ENCODE assay signal across 19 cellular contexts in genomic region chr22:27843441-27843840, GRCh38. TPM values are rescaled to one million over a fixed set of nuclear protein-coding genes. Genes with fewer than 3 reads are reported as not detected.
A peak's percentile ranks its signal among the peaks of the same experiment; 100 is the strongest.
DNase-seq lines count a peak whose midpoint lies in the region; ATAC-seq, FAIRE-seq and TF ChIP-seq lines count a peak whose summit lies in the region.
"Had no signal": no experiment of that assay in that cellular context is flagged by ENCODE, and none has a peak within 500 bp of the region (broad histone marks: within the 10 kb centered on the region; RNA-seq: fewer than 3 reads in every experiment).

No MANE protein-coding gene starts in this region.

- H4K8ac ChIP-seq in H9 (replicated peaks; ENCODE audit: insufficient read length, low read depth, low read length), result no peak overlapping the region

- H3K4me2 ChIP-seq in H9 (ENCODE audit: insufficient read depth, insufficient read length, low read length) (no peak overlapping the region), HepG2 (ENCODE audit: low read depth, low read length) (no peak overlapping the region)

- POLR2A ChIA-PET in HepG2 (lab: Yijun Ruan, JAX), result no interaction called here

- no peak overlapping the region for H3K23ac ChIP-seq in H9 (ENCODE audit: insufficient read length, low read depth, low read length)

- no CpG with 5 or more reads among the region's 7 CpGs for WGBS in H9 (ENCODE audit: extremely low coverage, insufficient read length, low lambda C conversion rate)
- 77% methylated on average over 5 of the region's 7 CpGs for WGBS in HepG2 (ENCODE audit: low lambda C conversion rate)
- WGBS in suprapubic skin, result 83% methylated on average over 7 of the region's 7 CpGs

- H3K18ac ChIP-seq in H9 (ENCODE audit: insufficient read length, low read depth, low read length), result no peak overlapping the region

- H3K79me2 ChIP-seq in H9 (ENCODE audit: insufficient read depth, low read length) (no peaks in the 10 kb centered on the region), HepG2 (ENCODE audit: insufficient read depth, low read length) (no peaks in the 10 kb centered on the region)

- H3T11ph ChIP-seq in H9 (ENCODE audit: low read length), result no peak overlapping the region

- no peak overlapping the region for H2BK12ac ChIP-seq in H9 (ENCODE audit: insufficient read length, low read depth, low read length)

- DNase-seq in H9 (no peak), HepG2 (ENCODE audit: low spot score) (no peak), suprapubic skin (ENCODE audit: low spot score in 2 of 2) (peak; percentile 50 to 68), NCI-H1092 (lab: John Stamatoyannopoulos, UW) (no peak), UCSD-AML1 (lab: John Stamatoyannopoulos, UW; ENCODE audit: unreplicated experiment) (no peak)
- DNase-seq in activated CD8-positive, alpha-beta memory T cell treated with anti-CD3 and anti-CD28 coated beads, Interleukin-2, amount 10 ng/mL, durations not matched to agents 7 days and 5 days, result peak; percentile 9
- DNase-seq in activated naive CD8-positive, alpha-beta T cell treated with anti-CD3 and anti-CD28 coated beads, Interleukin-2, amount 50 U/mL, for 24 hours, result no peak
- DNase-seq: activated CD4-positive, alpha-beta T cell treated with anti-CD3 and anti-CD28 coated beads for 48 hours; activated gamma-delta T cell; AML-193; cortex of kidney; KBM-7; NCI-H524 treated with DMSO at 0.1 percent for 48 hours had no signal

- CTCF ChIA-PET in activated CD8-positive, alpha-beta memory T cell treated with anti-CD3 and anti-CD28 coated beads, Interleukin-2, amount 10 ng/mL, durations not matched to agents 7 days and 5 days (lab: Charles Lee), result no interaction called here
- CTCF ChIA-PET in HepG2 (lab: Yijun Ruan, JAX; ENCODE audit: low intra/inter-chr PET ratio, low total read pairs), result no interaction called here

- H3K9me3 ChIP-seq in H9 (ENCODE audit: control insufficient read depth, low read depth, low read length) (no peaks in the 10 kb centered on the region), HepG2 (ENCODE audit: low read length) (no peaks in the 10 kb centered on the region), suprapubic skin (no peaks in the 10 kb centered on the region)
- H3K9me3 ChIP-seq: adrenal gland, HAP-1 had no signal

- peaks cover 3 to 4% of the 10 kb centered on the region in 2 experiments; a peak in 3 of 5 replicates for H3K9me3 Mint-ChIP-seq in H9
- no peaks in the 10 kb centered on the region for H3K9me3 Mint-ChIP-seq in activated CD8-positive, alpha-beta memory T cell treated with anti-CD3 and anti-CD28 coated beads, Interleukin-2, amount 10 ng/mL, durations not matched to agents 7 days and 5 days (ENCODE audit: low read depth)
- H3K9me3 Mint-ChIP-seq in activated naive CD8-positive, alpha-beta T cell treated with anti-CD3 and anti-CD28 coated beads, Interleukin-2, amount 50 U/mL, for 24 hours, result no peaks in the 10 kb centered on the region

- no peak overlapping the region for H3K27ac ChIP-seq in H9 (ENCODE audit: insufficient read length, low read depth, low read length)
- H3K27ac ChIP-seq in HepG2 (ENCODE audit: extremely low read length, insufficient read depth, low read length), result no peak overlapping the region
- H3K27ac ChIP-seq in suprapubic skin, result no peak overlapping the region
- H3K27ac ChIP-seq: adrenal gland had no signal

- no peak overlapping the region for H2BK5ac ChIP-seq in H9 (ENCODE audit: insufficient read length, low read length)

- in situ Hi-C loops in HepG2 (cut with HindIII; ENCODE audit: extremely low pct_ligation_motif_present, low pct_unique_long_range_greater_than_20kb), result loop anchor here (10.0 kb wide), 1 partner anchor 61 kb away; no protein-coding TSS in a partner anchor

- no peaks in the 10 kb centered on the region for H4K20me1 ChIP-seq in H9 (ENCODE audit: control insufficient read depth, insufficient read depth, insufficient read length)
- H4K20me1 ChIP-seq in HepG2 (ENCODE audit: insufficient read depth, low read length), result no peaks in the 10 kb centered on the region; the same call in 1 of the 2 replicates

- no peak for ATAC-seq in activated CD8-positive, alpha-beta memory T cell treated with anti-CD3 and anti-CD28 coated beads, Interleukin-2, amount 10 ng/mL, durations not matched to agents 7 days and 5 days
- peak; percentile 18; the same call in 1 of the 3 replicates for ATAC-seq in HepG2
- ATAC-seq in activated naive CD8-positive, alpha-beta T cell treated with anti-CD3 and anti-CD28 coated beads, Interleukin-2, amount 50 U/mL, for 24 hours, result no peak
- ATAC-seq: CD8-positive, alpha-beta T cell; left lobe of liver had no signal

- no peak overlapping the region for H2AK5ac ChIP-seq in H9 (ENCODE audit: insufficient read length, low read length)

- no peak overlapping the region for H3K4ac ChIP-seq in H9 (ENCODE audit: low read depth, low read length)

- no peak for FAIRE-seq in HepG2 (lab: Jason Lieb, UNC)
- FAIRE-seq: endometrium had no signal

- no peak overlapping the region for H4K91ac ChIP-seq in H9 (ENCODE audit: insufficient read length, low read depth, low read length)

- no peak overlapping the region for H2BK20ac ChIP-seq in H9 (ENCODE audit: low read depth, low read length, poor library complexity, severe bottlenecking)

- no peak overlapping the region for H4K5ac ChIP-seq in H9 (ENCODE audit: insufficient read length, low read depth, low read length)

- H2AFZ ChIP-seq in H9 (ENCODE audit: low read length), result no peak overlapping the region
- H2AFZ ChIP-seq in HepG2 (ENCODE audit: low read length), result no peak overlapping the region

- H3K14ac ChIP-seq in H9 (ENCODE audit: insufficient read depth, low read length), result no peak overlapping the region

- peaks cover 19 to 25% of the 10 kb centered on the region in 2 experiments for H3K4me1 Mint-ChIP-seq in H9
- no peaks in the 10 kb centered on the region for H3K4me1 Mint-ChIP-seq in activated CD8-positive, alpha-beta memory T cell treated with anti-CD3 and anti-CD28 coated beads, Interleukin-2, amount 10 ng/mL, durations not matched to agents 7 days and 5 days
- no peaks in the 10 kb centered on the region for H3K4me1 Mint-ChIP-seq in activated naive CD8-positive, alpha-beta T cell treated with anti-CD3 and anti-CD28 coated beads, Interleukin-2, amount 50 U/mL, for 24 hours

- no peak overlapping the region for H3K4me3 Mint-ChIP-seq in H9
- no peak overlapping the region for H3K4me3 Mint-ChIP-seq in activated CD8-positive, alpha-beta memory T cell treated with anti-CD3 and anti-CD28 coated beads, Interleukin-2, amount 10 ng/mL, durations not matched to agents 7 days and 5 days
- H3K4me3 Mint-ChIP-seq in activated naive CD8-positive, alpha-beta T cell treated with anti-CD3 and anti-CD28 coated beads, Interleukin-2, amount 50 U/mL, for 24 hours, result no peak overlapping the region
- H3K4me3 Mint-ChIP-seq: CD8-positive, alpha-beta T cell had no signal

- H3K23me2 ChIP-seq in H9 (ENCODE audit: insufficient read length, low read depth, low read length, poor library complexity, severe bottlenecking), result no peaks in the 10 kb centered on the region

- TF ChIP-seq EP300 in HepG2 (IDR thresholded peaks at IDR 0.05; ENCODE audit: low read depth in 2 of 2, low read length in 2 of 2), result no peak
- no peak for TF ChIP-seq EP300 in HepG2 (CRISPR knock-in tag; IDR thresholded peaks at IDR 0.05; ENCODE audit: borderline replicate concordance)
- no peak for TF ChIP-seq EP300 in suprapubic skin (IDR thresholded peaks at IDR 0.05)

- H3K36me3 ChIP-seq in HepG2 (replicated peaks in 1 of 2; ENCODE audit: control insufficient read depth in 1 of 2, insufficient read depth in 2 of 2, low read length in 2 of 2), result peaks cover 1 to 11% of the 10 kb centered on the region in 2 experiments; a peak in 2 of 5 replicates
- H3K36me3 ChIP-seq in suprapubic skin, result peaks cover 23% of the 10 kb centered on the region
- H3K36me3 ChIP-seq: adrenal gland had no signal

- no peak for TF ChIP-seq CTCF in H9 (conservative IDR thresholded peaks at IDR 0.05)
- no peak for TF ChIP-seq CTCF in HepG2 (CRISPR knock-in tag; IDR thresholded peaks at IDR 0.05)
- TF ChIP-seq CTCF in suprapubic skin (IDR thresholded peaks at IDR 0.05), result no peak

- peaks cover 3 to 5% (median 4%) of the 10 kb centered on the region in 3 experiments; a peak in 4 of 7 replicates for H3K36me3 Mint-ChIP-seq in H9 (ENCODE audit: insufficient read depth in 1 of 3, low read depth in 3 of 3)
- peaks cover 2% of the 10 kb centered on the region for H3K36me3 Mint-ChIP-seq in activated CD8-positive, alpha-beta memory T cell treated with anti-CD3 and anti-CD28 coated beads, Interleukin-2, amount 10 ng/mL, durations not matched to agents 7 days and 5 days
- H3K36me3 Mint-ChIP-seq in activated naive CD8-positive, alpha-beta T cell treated with anti-CD3 and anti-CD28 coated beads, Interleukin-2, amount 50 U/mL, for 24 hours (ENCODE audit: low read depth), result peaks cover 26% of the 10 kb centered on the region

- H3K56ac ChIP-seq in H9 (ENCODE audit: insufficient read length, low read depth, low read length), result no peak overlapping the region

- peak overlapping the region in 2 of 3 experiments; percentile 36 to 47; a peak in 3 of 7 replicates for H3K27ac Mint-ChIP-seq in H9
- H3K27ac Mint-ChIP-seq in activated CD8-positive, alpha-beta memory T cell treated with anti-CD3 and anti-CD28 coated beads, Interleukin-2, amount 10 ng/mL, durations not matched to agents 7 days and 5 days, result no peak overlapping the region
- H3K27ac Mint-ChIP-seq in activated naive CD8-positive, alpha-beta T cell treated with anti-CD3 and anti-CD28 coated beads, Interleukin-2, amount 50 U/mL, for 24 hours, result no peak overlapping the region
- H3K27ac Mint-ChIP-seq: CD8-positive, alpha-beta T cell; progenitor cell of endocrine pancreas had no signal

- peaks cover 5% of the 10 kb centered on the region; the same call in 1 of the 2 replicates for H3K4me1 ChIP-seq in H9 (ENCODE audit: insufficient read depth, low read length)
- no peaks in the 10 kb centered on the region for H3K4me1 ChIP-seq in HepG2 (ENCODE audit: insufficient read depth, low read length)
- no peaks in the 10 kb centered on the region for H3K4me1 ChIP-seq in suprapubic skin
- H3K4me1 ChIP-seq: HAP-1 had no signal

- no peak overlapping the region for H2BK15ac ChIP-seq in H9 (ENCODE audit: low read depth, low read length)

- no peak overlapping the region for H3K9ac ChIP-seq in H9 (ENCODE audit: extremely low read depth, insufficient read length, low read length)
- no peak overlapping the region for H3K9ac ChIP-seq in HepG2 (ENCODE audit: insufficient read depth, low read depth, low read length)

- no peak for TF ChIP-seq POLR2A in HepG2 (IDR thresholded peaks at IDR 0.05; ENCODE audit: insufficient read depth in 1 of 2, low read depth in 2 of 2, low read length in 2 of 2)
- no peak for TF ChIP-seq POLR2A in suprapubic skin (IDR thresholded peaks at IDR 0.05)

- H3K79me1 ChIP-seq in H9 (ENCODE audit: insufficient read depth, low read depth, low read length, poor library complexity, severe bottlenecking), result no peaks in the 10 kb centered on the region

- H3K27me3 ChIP-seq in H9 (ENCODE audit: insufficient read depth, low read length) (no peaks in the 10 kb centered on the region), HepG2 (ENCODE audit: control insufficient read depth in 1 of 2, insufficient read depth in 2 of 2, low read length in 2 of 2) (no peaks in the 10 kb centered on the region), suprapubic skin (no peaks in the 10 kb centered on the region)
- H3K27me3 ChIP-seq: adrenal gland had no signal

- BruUV-seq in HepG2 (replicated peaks; lab: Mats Ljungman, UMichigan), result no TSS peak

- no peak for TF ChIP-seq RAD21 in HepG2 (CRISPR knock-in tag; IDR thresholded peaks at IDR 0.05)

- no peaks in the 10 kb centered on the region for H3K27me3 Mint-ChIP-seq in H9 (ENCODE audit: low read depth)
- H3K27me3 Mint-ChIP-seq in activated CD8-positive, alpha-beta memory T cell treated with anti-CD3 and anti-CD28 coated beads, Interleukin-2, amount 10 ng/mL, durations not matched to agents 7 days and 5 days, result no peaks in the 10 kb centered on the region
- H3K27me3 Mint-ChIP-seq in activated naive CD8-positive, alpha-beta T cell treated with anti-CD3 and anti-CD28 coated beads, Interleukin-2, amount 50 U/mL, for 24 hours, result no peaks in the 10 kb centered on the region
- H3K27me3 Mint-ChIP-seq: progenitor cell of endocrine pancreas had no signal

- no peak overlapping the region for H3K4me3 ChIP-seq in HepG2 (replicated peaks in 1 of 3; ENCODE audit: insufficient read depth in 1 of 3, low read depth in 2 of 3, low read length in 3 of 3)
- no peak overlapping the region for H3K4me3 ChIP-seq in suprapubic skin
- H3K4me3 ChIP-seq: adrenal gland, HAP-1 had no signal

- no peak overlapping the region for H2BK120ac ChIP-seq in H9 (ENCODE audit: low read depth, low read length, poor library complexity, severe bottlenecking)

- intact Hi-C loops in HepG2 (cut with micrococcal nuclease; ENCODE audit: unreplicated experiment), result no loop called here

RNA-seq across cellular contexts. Expression of gene MN1, which starts 41.9 kb away (rescaled TPM):
- total RNA-seq in H9 (2021) (2.7 and 2.8 TPM in 2 replicates), HepG2 (2016; rRNA removed; fragmentation: Illumina TruSeq; extraction: Trizol) (not detected in 2 replicates), suprapubic skin (1 to 10 TPM; 1.7 to 6.5 (median 4.1) TPM)
- under 1 TPM; 0.14 to 0.29 TPM for total RNA-seq in activated CD8-positive, alpha-beta memory T cell treated with anti-CD3 and anti-CD28 coated beads, Interleukin-2, amount 10 ng/mL, durations not matched to agents 7 days and 5 days
- not detected in 2 replicates for total RNA-seq in HepG2 (2016; cell fraction: cytosol; rRNA removed; fragmentation: Illumina TruSeq; extraction: Trizol; ENCODE audit: low read depth)
- 0.02 TPM in 1 of 2 replicates, not detected in the other for total RNA-seq in HepG2 (2016; cell fraction: insoluble cytoplasmic fraction; rRNA removed; fragmentation: Illumina TruSeq; extraction: Trizol)
- not detected in 2 replicates for total RNA-seq in HepG2 (2016; cell fraction: membrane; rRNA removed; fragmentation: Illumina TruSeq; extraction: Trizol)
- not detected in 2 replicates for total RNA-seq in HepG2 (2016; cell fraction: nucleus; rRNA removed; fragmentation: Illumina TruSeq; extraction: Trizol)
- polyA plus RNA-seq in HepG2 (2011; rRNA removed), result 0.01 and 0.09 TPM in 2 replicates
- polyA plus RNA-seq in HepG2 (2011; cell fraction: cytosol; rRNA removed), result 0.01 and 0.03 TPM in 2 replicates
- polyA plus RNA-seq in HepG2 (2011; cell fraction: nucleus; rRNA removed), result 0.03 and 0.05 TPM in 2 replicates
- 0.03 and 0.04 TPM in 2 replicates for polyA plus RNA-seq in HepG2 (2012)
- polyA plus RNA-seq in HepG2 (2016; cell fraction: cytosol; fragmentation: Illumina TruSeq; extraction: Trizol; ENCODE audit: low read depth), result not detected in 2 replicates
- polyA plus RNA-seq in HepG2 (2016; cell fraction: insoluble cytoplasmic fraction; fragmentation: Illumina TruSeq; extraction: Trizol; ENCODE audit: low read depth), result not detected in 2 replicates
- not detected in 2 replicates for polyA plus RNA-seq in HepG2 (2016; cell fraction: membrane; fragmentation: Illumina TruSeq; extraction: Trizol; ENCODE audit: low read depth)
- 0.11 TPM in 1 of 2 replicates, not detected in the other for polyA plus RNA-seq in HepG2 (2016; cell fraction: nucleus; fragmentation: Illumina TruSeq; extraction: Trizol; ENCODE audit: insufficient read depth, low read depth)
- polyA minus RNA-seq in HepG2 (2011; rRNA and poly(A)+ RNA removed; ENCODE audit: low replicate concordance), result 0.44 and 10.0 TPM in 2 replicates
- not detected in 2 replicates for polyA minus RNA-seq in HepG2 (2011; cell fraction: cytosol; rRNA and poly(A)+ RNA removed)
- polyA minus RNA-seq in HepG2 (2011; cell fraction: nucleus; rRNA and poly(A)+ RNA removed), result under 0.01 and 0.13 TPM in 2 replicates

Comparison
In these comparisons a context has a peak if more than half of its experiments do, and no peak if none do; other contexts are left out.
1. DNase-seq: peak in activated CD8-positive, alpha-beta memory T cell treated with anti-CD3 and anti-CD28 coated beads, Interleukin-2, amount 10 ng/mL, durations not matched to agents 7 days and 5 days (single experiment) and suprapubic skin (2 of 2); none in H9 (single experiment), HepG2 (single experiment), activated naive CD8-positive, alpha-beta T cell treated with anti-CD3 and anti-CD28 coated beads, Interleukin-2, amount 50 U/mL, for 24 hours (single experiment), NCI-H1092 (single experiment) and UCSD-AML1 (single experiment).
2. H3K27ac Mint-ChIP-seq: peak in H9 (2 of 3); none in activated CD8-positive, alpha-beta memory T cell treated with anti-CD3 and anti-CD28 coated beads, Interleukin-2, amount 10 ng/mL, durations not matched to agents 7 days and 5 days (single experiment) and activated naive CD8-positive, alpha-beta T cell treated with anti-CD3 and anti-CD28 coated beads, Interleukin-2, amount 50 U/mL, for 24 hours (single experiment).